Comparison of ENCODE assay signal across 14 cellular contexts in genomic region chr2:101846973-101847372, GRCh38.
A peak's percentile ranks its signal among the peaks of the same experiment; 100 is the strongest.
DNase-seq lines count a peak whose midpoint lies in the region; ATAC-seq, FAIRE-seq and TF ChIP-seq lines count a peak whose summit lies in the region.
"Had no signal": no experiment of that assay in that cellular context is flagged by ENCODE, and none has a peak within 500 bp of the region (broad histone marks: within the 10 kb centered on the region; RNA-seq: fewer than 3 reads in every experiment).

No MANE protein-coding gene starts in this region.

- H3K9ac ChIP-seq in IMR-90 (ENCODE audit: low read depth, low read length) = no peak overlapping the region
- H3K9ac ChIP-seq in K562 (ENCODE audit: insufficient read depth in 1 of 2, low read depth in 2 of 2, low read length in 2 of 2) = no peak overlapping the region
- H3K9ac ChIP-seq: BLaER1 had no signal

- TF ChIP-seq EP300 in K562 (IDR thresholded peaks at IDR 0.05; ENCODE audit: low read length) = no peak

- no peak overlapping the region; the same call in 1 of the 2 replicates for H3K23ac ChIP-seq in IMR-90 (ENCODE audit: low read depth, low read length)

- dilution Hi-C loops in IMR-90 (cut with HindIII; ENCODE audit: low sequenced_read_pairs, unreplicated experiment) = no loop called here

- POLR2A ChIA-PET in IMR-90 (lab: Charles Lee; ENCODE audit: unreplicated experiment) (no interaction called here), K562 (lab: Yijun Ruan, JAX) (no interaction called here)

- H3K4ac ChIP-seq in IMR-90 (ENCODE audit: low read depth, low read length) = no peak overlapping the region

- no peak overlapping the region for H3K18ac ChIP-seq in IMR-90 (ENCODE audit: low read depth, low read length)

- no peak overlapping the region for H2BK20ac ChIP-seq in IMR-90 (ENCODE audit: low read depth, low read length)

- TF ChIP-seq POLR2A in IMR-90 (IDR thresholded peaks at IDR 0.05; ENCODE audit: low read depth, low read length) (no peak), K562 (conservative IDR thresholded peaks at IDR 0.05) (no peak)

- no peak overlapping the region for H3K4me2 ChIP-seq in IMR-90 (ENCODE audit: low read depth, low read length)
- no peak overlapping the region for H3K4me2 ChIP-seq in K562 (ENCODE audit: insufficient read depth, low read length)
- H3K4me2 ChIP-seq: BLaER1 had no signal

- no peak overlapping the region for H3K4me3 Mint-ChIP-seq in activated naive CD8-positive, alpha-beta T cell
- H3K4me3 Mint-ChIP-seq in activated naive CD8-positive, alpha-beta T cell treated with anti-CD3 and anti-CD28 coated beads for 36 hours = no peak overlapping the region
- no peak overlapping the region for H3K4me3 Mint-ChIP-seq in glutamatergic neuron (ENCODE audit: unreplicated experiment)
- no peak overlapping the region for H3K4me3 Mint-ChIP-seq in activated CD8-positive, alpha-beta memory T cell treated with anti-CD3 and anti-CD28 coated beads, Interleukin-2, amount 10 ng/mL, durations not matched to agents 7 days and 5 days

- H3K36me3 ChIP-seq in IMR-90 (ENCODE audit: control insufficient read depth, insufficient read depth, low read length) = peaks cover 24% of the 10 kb centered on the region
- peaks cover 47% of the 10 kb centered on the region for H3K36me3 ChIP-seq in K562 (ENCODE audit: control insufficient read depth, insufficient read depth, low read length)

- no peaks in the 10 kb centered on the region for H3K9me3 Mint-ChIP-seq in activated naive CD8-positive, alpha-beta T cell (ENCODE audit: low read depth)
- no peaks in the 10 kb centered on the region for H3K9me3 Mint-ChIP-seq in activated naive CD8-positive, alpha-beta T cell treated with anti-CD3 and anti-CD28 coated beads for 36 hours
- peaks cover 18% of the 10 kb centered on the region for H3K9me3 Mint-ChIP-seq in glutamatergic neuron (ENCODE audit: unreplicated experiment)
- H3K9me3 Mint-ChIP-seq in activated CD8-positive, alpha-beta memory T cell treated with anti-CD3 and anti-CD28 coated beads, Interleukin-2, amount 10 ng/mL, durations not matched to agents 7 days and 5 days (ENCODE audit: low read depth) = no peaks in the 10 kb centered on the region

- no peak overlapping the region for H2BK120ac ChIP-seq in IMR-90 (ENCODE audit: low read depth, low read length)

- no peak overlapping the region for H3K4me3 ChIP-seq in IMR-90 (ENCODE audit: insufficient read depth, low read depth, low read length)
- no peak overlapping the region for H3K4me3 ChIP-seq in K562
- H3K4me3 ChIP-seq: BLaER1 had no signal

- no peak overlapping the region for H4K5ac ChIP-seq in IMR-90 (ENCODE audit: low read depth, low read length)

- BruUV-seq in IMR-90 (replicated peaks; lab: Mats Ljungman, UMichigan) = no TSS peak
- no TSS peak for BruUV-seq in K562 (replicated peaks; lab: Mats Ljungman, UMichigan)

- TF ChIP-seq RAD21 in IMR-90 (IDR thresholded peaks at IDR 0.05; ENCODE audit: low read length) (no peak), K562 (CRISPR knock-in tag; conservative IDR thresholded peaks at IDR 0.05 in 1 of 2, IDR thresholded peaks at IDR 0.05 in 1 of 2) (no peak)

- ATAC-seq in IMR-90 (ENCODE audit: low read depth) (no peak), K562 (no peak)
- ATAC-seq in activated CD8-positive, alpha-beta memory T cell treated with anti-CD3 and anti-CD28 coated beads, Interleukin-2, amount 10 ng/mL, durations not matched to agents 7 days and 5 days = no peak

- peaks cover 11% of the 10 kb centered on the region for H3K4me1 Mint-ChIP-seq in activated naive CD8-positive, alpha-beta T cell (ENCODE audit: low read depth)
- H3K4me1 Mint-ChIP-seq in activated naive CD8-positive, alpha-beta T cell treated with anti-CD3 and anti-CD28 coated beads for 36 hours = peaks cover 8% of the 10 kb centered on the region
- peaks cover 26% of the 10 kb centered on the region for H3K4me1 Mint-ChIP-seq in glutamatergic neuron (ENCODE audit: low read depth, unreplicated experiment)
- H3K4me1 Mint-ChIP-seq in activated CD8-positive, alpha-beta memory T cell treated with anti-CD3 and anti-CD28 coated beads, Interleukin-2, amount 10 ng/mL, durations not matched to agents 7 days and 5 days = peaks cover 14% of the 10 kb centered on the region

- no peaks in the 10 kb centered on the region for H3K27me3 Mint-ChIP-seq in activated naive CD8-positive, alpha-beta T cell
- H3K27me3 Mint-ChIP-seq in activated naive CD8-positive, alpha-beta T cell treated with anti-CD3 and anti-CD28 coated beads for 36 hours = no peaks in the 10 kb centered on the region
- H3K27me3 Mint-ChIP-seq in glutamatergic neuron (ENCODE audit: unreplicated experiment) = peaks cover 10% of the 10 kb centered on the region
- H3K27me3 Mint-ChIP-seq in activated CD8-positive, alpha-beta memory T cell treated with anti-CD3 and anti-CD28 coated beads, Interleukin-2, amount 10 ng/mL, durations not matched to agents 7 days and 5 days = no peaks in the 10 kb centered on the region

- H2BK5ac ChIP-seq in IMR-90 (ENCODE audit: low read depth, low read length, poor library complexity, severe bottlenecking) = no peak overlapping the region

- no peak for DNase-seq in activated naive CD8-positive, alpha-beta T cell treated with anti-CD3 and anti-CD28 coated beads for 36 hours
- DNase-seq in IMR-90 (peak; percentile 36), K562 (ENCODE audit: extremely low read depth in 1 of 4, low spot score in 3 of 4) (no peak), glutamatergic neuron (no peak), NCI-H1694 treated with DMSO at 0.1 percent for 48 hours (lab: John Stamatoyannopoulos, UW) (no peak), kidney glomerular epithelial cell (lab: John Stamatoyannopoulos, UW) (no peak)
- DNase-seq in activated CD8-positive, alpha-beta memory T cell treated with anti-CD3 and anti-CD28 coated beads, Interleukin-2, amount 10 ng/mL, durations not matched to agents 7 days and 5 days = no peak
- DNase-seq: 8988T, AML-193, DMS53 had no signal

- no peak overlapping the region for H4K91ac ChIP-seq in IMR-90 (ENCODE audit: insufficient read depth, low read depth, low read length)

- peaks cover 37 to 81% of the 10 kb centered on the region in 2 experiments for H3K79me1 ChIP-seq in IMR-90 (ENCODE audit: low read depth in 1 of 2, low read length in 2 of 2)

- H3K14ac ChIP-seq in IMR-90 (replicated peaks; ENCODE audit: low read depth, low read length) = no peak overlapping the region

- WGBS in IMR-90 (ENCODE audit: extremely low coverage in 2 of 2, insufficient read length in 1 of 2), 2 experiments = no CpG with 5 or more reads among the region's 3 CpGs
- WGBS in K562 (ENCODE audit: insufficient coverage, low coverage, missing lambda C conversion rate) = 79% methylated on average over 3 of the region's 3 CpGs

- H4K8ac ChIP-seq in IMR-90 (ENCODE audit: low read depth in 2 of 2, low read length in 2 of 2) = no peak overlapping the region

- H3K27ac Mint-ChIP-seq in activated naive CD8-positive, alpha-beta T cell = peak overlapping the region; percentile 35
- H3K27ac Mint-ChIP-seq in activated naive CD8-positive, alpha-beta T cell treated with anti-CD3 and anti-CD28 coated beads for 36 hours = no peak overlapping the region
- H3K27ac Mint-ChIP-seq in glutamatergic neuron (ENCODE audit: unreplicated experiment) = peak overlapping the region; percentile 29
- H3K27ac Mint-ChIP-seq in activated CD8-positive, alpha-beta memory T cell treated with anti-CD3 and anti-CD28 coated beads, Interleukin-2, amount 10 ng/mL, durations not matched to agents 7 days and 5 days = no peak overlapping the region

- no peak overlapping the region for H2AK9ac ChIP-seq in IMR-90 (replicated peaks; ENCODE audit: low read depth, low read length, poor library complexity)

- H3K36me3 Mint-ChIP-seq in activated naive CD8-positive, alpha-beta T cell = peaks cover 16% of the 10 kb centered on the region
- peaks cover 13% of the 10 kb centered on the region for H3K36me3 Mint-ChIP-seq in activated naive CD8-positive, alpha-beta T cell treated with anti-CD3 and anti-CD28 coated beads for 36 hours
- H3K36me3 Mint-ChIP-seq in glutamatergic neuron (ENCODE audit: unreplicated experiment) = no peaks in the 10 kb centered on the region
- H3K36me3 Mint-ChIP-seq in activated CD8-positive, alpha-beta memory T cell treated with anti-CD3 and anti-CD28 coated beads, Interleukin-2, amount 10 ng/mL, durations not matched to agents 7 days and 5 days = peaks cover 17% of the 10 kb centered on the region

- TF ChIP-seq CTCF in IMR-90 (conservative IDR thresholded peaks at IDR 0.05; ENCODE audit: low read depth, low read length) = no peak
- no peak for TF ChIP-seq CTCF in K562 (IDR thresholded peaks at IDR 0.05 in 2 of 3, conservative IDR thresholded peaks at IDR 0.05 in 1 of 3; ENCODE audit: insufficient read depth in 2 of 3, low read depth in 1 of 3, low read length in 3 of 3)
- no peak for TF ChIP-seq CTCF in glutamatergic neuron (IDR thresholded peaks at IDR 0.05; ENCODE audit: partially characterized antibody, unreplicated experiment)

- FAIRE-seq in K562 (lab: Jason Lieb, UNC) = no peak
- FAIRE-seq: H54, HTR-8/SVneo had no signal

- CTCF ChIA-PET in IMR-90 (lab: Yijun Ruan, JAX) (no interaction called here), K562 (lab: Yijun Ruan, JAX; ENCODE audit: low intra/inter-chr PET ratio) (no interaction called here)
- CTCF ChIA-PET in activated CD8-positive, alpha-beta memory T cell treated with anti-CD3 and anti-CD28 coated beads, Interleukin-2, amount 10 ng/mL, durations not matched to agents 7 days and 5 days (lab: Charles Lee) = interaction anchor here (1.2 kb wide), 1 partner anchor 19 kb away, joined by 3 read pairs; no protein-coding TSS in a partner anchor

- no peak overlapping the region for H2AK5ac ChIP-seq in IMR-90 (ENCODE audit: low read depth, low read length)

- H3K56ac ChIP-seq in IMR-90 (ENCODE audit: extremely low read depth, insufficient read depth, low read length) = no peak overlapping the region

- intact Hi-C loops in IMR-90 (cut with micrococcal nuclease) (no loop called here), K562 (cut with micrococcal nuclease) (no loop called here)

- in situ Hi-C loops in IMR-90 (cut with MboI; ENCODE audit: low sequenced_read_pairs) (loop anchor here (10.0 kb wide), 2 partner anchors 322 to 422 kb away; no protein-coding TSS in a partner anchor), K562 (cut with MboI) (no loop called here)

- H3K4me1 ChIP-seq in IMR-90 (ENCODE audit: control insufficient read depth, insufficient read depth, low read length) = peaks cover 21% of the 10 kb centered on the region
- H3K4me1 ChIP-seq in K562 (replicated peaks in 1 of 2; ENCODE audit: control insufficient read depth in 2 of 2, insufficient read depth in 2 of 2, low read length in 2 of 2) = no peaks in the 10 kb centered on the region

- H4K20me1 ChIP-seq in IMR-90 (ENCODE audit: insufficient read depth, low read length) (peaks cover 26% of the 10 kb centered on the region; the same call in 1 of the 2 replicates), K562 (replicated peaks; ENCODE audit: control insufficient read depth, insufficient read depth, low read length) (no peaks in the 10 kb centered on the region)

- H2AFZ ChIP-seq in IMR-90 (replicated peaks; ENCODE audit: low read length, poor library complexity) (no peak overlapping the region), K562 (ENCODE audit: low read depth, low read length) (no peak overlapping the region)

- peaks cover 27% of the 10 kb centered on the region for H3K9me1 ChIP-seq in IMR-90 (ENCODE audit: insufficient read depth, low read length)
- H3K9me1 ChIP-seq in K562 (ENCODE audit: control insufficient read depth, insufficient read depth, low read length) = no peaks in the 10 kb centered on the region

- no peaks in the 10 kb centered on the region for H3K79me2 ChIP-seq in K562 (ENCODE audit: control insufficient read depth, insufficient read depth, low read length)

- no peak overlapping the region for H2BK15ac ChIP-seq in IMR-90 (ENCODE audit: low read depth, low read length)

- H3K27ac ChIP-seq in IMR-90 (ENCODE audit: insufficient read depth, low read length) (no peak overlapping the region), K562 (ENCODE audit: extremely low read depth, low read depth, low read length) (no peak overlapping the region)
- H3K27ac ChIP-seq: BLaER1 had no signal

- H3K27me3 ChIP-seq in IMR-90 (ENCODE audit: control insufficient read depth, insufficient read depth, low read length) = no peaks in the 10 kb centered on the region
- no peaks in the 10 kb centered on the region for H3K27me3 ChIP-seq in K562 (ENCODE audit: control insufficient read depth in 2 of 2, insufficient read depth in 2 of 2, low read length in 2 of 2)
- H3K27me3 ChIP-seq: BLaER1 had no signal

- H3K9me3 ChIP-seq in IMR-90 (ENCODE audit: control insufficient read depth, insufficient read depth, low read length) (no peaks in the 10 kb centered on the region), K562 (replicated peaks; ENCODE audit: control insufficient read depth, insufficient read depth, low read depth, low read length) (no peaks in the 10 kb centered on the region)
- H3K9me3 ChIP-seq: BLaER1 had no signal

Comparison
In these comparisons a context has a peak if more than half of its experiments do, and no peak if none do; other contexts are left out.
1. H3K27ac Mint-ChIP-seq: peak in activated naive CD8-positive, alpha-beta T cell (single experiment) and glutamatergic neuron (single experiment); none in activated naive CD8-positive, alpha-beta T cell treated with anti-CD3 and anti-CD28 coated beads for 36 hours (single experiment) and activated CD8-positive, alpha-beta memory T cell treated with anti-CD3 and anti-CD28 coated beads, Interleukin-2, amount 10 ng/mL, durations not matched to agents 7 days and 5 days (single experiment).